In genomic region chr19:58183822-58184215, GRCh38 we compare ENCODE assay signal across 8 cellular contexts. TPM values are rescaled to one million over a fixed set of nuclear protein-coding genes. Genes with fewer than 3 reads are reported as not detected.
A peak's percentile ranks its signal among the peaks of the same experiment; 100 is the strongest.
DNase-seq lines count a peak whose midpoint lies in the region; ATAC-seq and TF ChIP-seq lines count a peak whose summit lies in the region.

No MANE protein-coding gene starts in this region.

- H3K27ac ChIP-seq in cardiac muscle cell (peak overlapping the region; percentile 99), adipose tissue (ENCODE audit: low read depth, low read length) (peak overlapping the region; percentile 97), right lobe of liver (peak overlapping the region; percentile 97 to 98 (median 97)), upper lobe of right lung (peak overlapping the region; percentile 99)

- WGBS in adipose tissue, 3 donors = 14 to 21% (median 19%) methylated on average over 13 of the region's 13 CpGs
- WGBS in right lobe of liver (ENCODE audit: insufficient coverage, low coverage, low lambda C conversion rate, missing lambda C conversion rate) = 5% methylated on average over 4 of the region's 13 CpGs

- no peaks in the 10 kb centered on the region for H3K27me3 ChIP-seq in cardiac muscle cell
- no peaks in the 10 kb centered on the region for H3K27me3 ChIP-seq in right lobe of liver
- no peaks in the 10 kb centered on the region for H3K27me3 ChIP-seq in upper lobe of right lung

- DNase-seq in cardiac muscle cell (ENCODE audit: low read depth in 1 of 2, low spot score in 1 of 2) = no peak
- no peak for DNase-seq in cardiac septum (ENCODE audit: low spot score)
- DNase-seq in right lobe of liver = no peak
- no peak for DNase-seq in upper lobe of right lung
- DNase-seq in HT-29 (ENCODE audit: low spot score) = no peak
- DNase-seq in activated gamma-delta T cell treated with Interleukin-2 at 50 U/mL for 16 hours = no peak
- DNase-seq in DMS 273 (lab: John Stamatoyannopoulos, UW; ENCODE audit: unreplicated experiment) = no peak

- no peaks in the 10 kb centered on the region for H3K4me1 ChIP-seq in cardiac muscle cell (ENCODE audit: low read depth)
- peaks cover 0 to 6% (median 0%) of the 10 kb centered on the region in 4 donors for H3K4me1 ChIP-seq in right lobe of liver
- peaks cover 4% of the 10 kb centered on the region for H3K4me1 ChIP-seq in upper lobe of right lung

- TF ChIP-seq POLR2A in right lobe of liver (IDR thresholded peaks at IDR 0.05) = no peak

- H3K9me3 ChIP-seq in cardiac muscle cell (ENCODE audit: low read depth) = peaks cover 4% of the 10 kb centered on the region
- peaks cover 0 to 56% (median 25%) of the 10 kb centered on the region in 4 donors for H3K9me3 ChIP-seq in right lobe of liver
- H3K9me3 ChIP-seq in upper lobe of right lung = peaks cover 82% of the 10 kb centered on the region

- TF ChIP-seq CTCF in cardiac muscle cell (IDR thresholded peaks at IDR 0.05; ENCODE audit: low read depth, low read length) = no peak
- no peak for TF ChIP-seq CTCF in right lobe of liver (IDR thresholded peaks at IDR 0.05)
- TF ChIP-seq CTCF in upper lobe of right lung (IDR thresholded peaks at IDR 0.05) = no peak

- H3K36me3 ChIP-seq in cardiac muscle cell (peaks cover 12% of the 10 kb centered on the region), right lobe of liver (peaks cover 0 to 27% (median 10%) of the 10 kb centered on the region in 4 donors), upper lobe of right lung (peaks cover 20% of the 10 kb centered on the region)

- intact Hi-C loops in cardiac septum (cut with DNase I) (loop anchor here (1.0 to 2.0 kb wide), 2 partner anchors 94 to 121 kb away; partner anchors contain the start of genes ERVK3-1 and ZNF8), right lobe of liver (cut with DNase I) (no loop called here), upper lobe of right lung (cut with DNase I) (no loop called here)

- peak overlapping the region; percentile 91 for H3K4me3 ChIP-seq in cardiac muscle cell
- peak overlapping the region; percentile 75 to 97 (median 85) for H3K4me3 ChIP-seq in right lobe of liver
- H3K4me3 ChIP-seq in upper lobe of right lung = peak overlapping the region; percentile 90

- ATAC-seq in right lobe of liver = no peak
- ATAC-seq in upper lobe of right lung = no peak

RNA-seq across cellular contexts. Expression of gene ZNF274, which starts 1.0 kb away (rescaled TPM):
- total RNA-seq in cardiac muscle cell (40.3 and 50.1 TPM in 2 replicates), cardiac septum (26.7 TPM), right lobe of liver (10 to 100 TPM; 12.7 to 18.5 (median 14.4) TPM), upper lobe of right lung (31.9 TPM)
- polyA plus RNA-seq in cardiac muscle cell (42.8 and 45.4 TPM in 2 replicates), adipose tissue (10 to 100 TPM in 2 of 3 donors, 1 to 10 TPM in 1; 9.5 to 12.4 (median 11.0) TPM)
- total RNA-seq in HT-29 (2014; rRNA removed; shearing (Covaris generic)) = 11.1 and 19.7 TPM in 2 replicates

RNA-seq across cellular contexts. Expression of gene ZNF329, which starts 33.2 kb away (rescaled TPM):
- 27.8 and 29.6 TPM in 2 replicates for total RNA-seq in cardiac muscle cell
- polyA plus RNA-seq in cardiac muscle cell = 5.2 and 12.8 TPM in 2 replicates
- 8.6 TPM for total RNA-seq in cardiac septum
- polyA plus RNA-seq in adipose tissue = 1 to 10 TPM; 2.3 to 5.8 (median 3.0) TPM
- 1 to 10 TPM; 2.0 to 7.2 (median 2.9) TPM for total RNA-seq in right lobe of liver
- 7.4 TPM for total RNA-seq in upper lobe of right lung
- 2.5 and 4.2 TPM in 2 replicates for total RNA-seq in HT-29 (2014; rRNA removed; shearing (Covaris generic))

RNA-seq across cellular contexts. Expression of gene ZNF544, which starts 44.9 kb away (rescaled TPM):
- 95.9 and 103 TPM in 2 replicates for total RNA-seq in cardiac muscle cell
- polyA plus RNA-seq in cardiac muscle cell = 34.9 and 35.9 TPM in 2 replicates
- 28.1 TPM for total RNA-seq in cardiac septum
- polyA plus RNA-seq in adipose tissue = 10 to 100 TPM; 10.1 to 10.6 (median 10.2) TPM
- total RNA-seq in right lobe of liver = 10 to 100 TPM in 3 of 6 experiments, 1 to 10 TPM in 3; 6.1 to 16.5 (median 10.7) TPM
- total RNA-seq in upper lobe of right lung = 27.0 TPM
- 60.1 and 64.8 TPM in 2 replicates for total RNA-seq in HT-29 (2014; rRNA removed; shearing (Covaris generic))
